8 cellular contexts compared by ENCODE assay signal in genomic region chr12:51238037-51238509, GRCh38. TPM values are rescaled to one million over a fixed set of nuclear protein-coding genes. Genes with fewer than 3 reads are reported as not detected.
DNase-seq lines count a peak whose midpoint lies in the region; ATAC-seq and TF ChIP-seq lines count a peak whose summit lies in the region.

No MANE protein-coding gene starts in this region.

- H3K36me3 ChIP-seq in kidney epithelial cell (ENCODE audit: control insufficient read depth, insufficient read depth, low read length) (no peaks in the 10 kb centered on the region), suprapubic skin (peaks cover 30% of the 10 kb centered on the region)

- peaks cover 37% of the 10 kb centered on the region for H3K4me1 Mint-ChIP-seq in T-helper 1 cell treated with Interleukin-12 subunit alpha and Interleukin-12 subunit beta and Interleukin-4 antibody, amounts not matched to agents 30 μg/mL and 1 μg/mL, for 36 hours (ENCODE audit: low read depth)
- H3K4me1 Mint-ChIP-seq in activated naive CD8-positive, alpha-beta T cell (ENCODE audit: low read depth), result peaks cover 40% of the 10 kb centered on the region

- peak overlapping the region; percentile 100 for H3K4me3 ChIP-seq in kidney epithelial cell (ENCODE audit: low read depth, low read length)
- peak overlapping the region; percentile 92 for H3K4me3 ChIP-seq in suprapubic skin

- no peaks in the 10 kb centered on the region for H3K9me3 ChIP-seq in suprapubic skin

- H3K4me3 Mint-ChIP-seq in T-helper 1 cell treated with Interleukin-12 subunit alpha and Interleukin-12 subunit beta and Interleukin-4 antibody, amounts not matched to agents 30 μg/mL and 1 μg/mL, for 36 hours, result peak overlapping the region; percentile 95
- H3K4me3 Mint-ChIP-seq in activated naive CD8-positive, alpha-beta T cell, result peak overlapping the region; percentile 97

- DNase-seq in T-helper 1 cell (no peak), kidney epithelial cell (ENCODE audit: low read depth) (no peak), suprapubic skin (ENCODE audit: low spot score in 2 of 2) (no peak), medulla oblongata (ENCODE audit: extremely low spot score) (no peak)
- no peak for DNase-seq in stimulated activated CD4-positive, alpha-beta T cell treated with anti-CD3 and anti-CD28 coated beads, Interleukin-4, amount 100 ng/mL, for 24 hours

- H3K9me3 Mint-ChIP-seq in T-helper 1 cell treated with Interleukin-12 subunit alpha and Interleukin-12 subunit beta and Interleukin-4 antibody, amounts not matched to agents 30 μg/mL and 1 μg/mL, for 36 hours, result no peaks in the 10 kb centered on the region
- H3K9me3 Mint-ChIP-seq in activated naive CD8-positive, alpha-beta T cell (ENCODE audit: low read depth), result no peaks in the 10 kb centered on the region

- no peak for TF ChIP-seq EP300 in suprapubic skin (IDR thresholded peaks at IDR 0.05)

- WGBS in suprapubic skin, result 8% methylated on average over 10 of the region's 10 CpGs

- TF ChIP-seq POLR2A in suprapubic skin (IDR thresholded peaks at IDR 0.05), result no peak

- H3K27ac Mint-ChIP-seq in T-helper 1 cell treated with Interleukin-12 subunit alpha and Interleukin-12 subunit beta and Interleukin-4 antibody, amounts not matched to agents 30 μg/mL and 1 μg/mL, for 36 hours, result peak overlapping the region; percentile 100
- H3K27ac Mint-ChIP-seq in activated naive CD8-positive, alpha-beta T cell, result peak overlapping the region; percentile 98

- H3K27me3 ChIP-seq in kidney epithelial cell (ENCODE audit: control insufficient read depth, insufficient read depth, low read length), result no peaks in the 10 kb centered on the region
- no peaks in the 10 kb centered on the region for H3K27me3 ChIP-seq in suprapubic skin

- peak overlapping the region; percentile 100 for H3K27ac ChIP-seq in suprapubic skin

- H3K4me1 ChIP-seq in suprapubic skin, result peaks cover 38% of the 10 kb centered on the region

- TF ChIP-seq CTCF in kidney epithelial cell (IDR thresholded peaks at IDR 0.05; ENCODE audit: insufficient read depth, low read length, poor library complexity, severe bottlenecking) (no peak), suprapubic skin (IDR thresholded peaks at IDR 0.05) (no peak)

- peaks cover 8% of the 10 kb centered on the region for H3K27me3 Mint-ChIP-seq in T-helper 1 cell treated with Interleukin-12 subunit alpha and Interleukin-12 subunit beta and Interleukin-4 antibody, amounts not matched to agents 30 μg/mL and 1 μg/mL, for 36 hours (ENCODE audit: low read depth)
- H3K27me3 Mint-ChIP-seq in activated naive CD8-positive, alpha-beta T cell, result no peaks in the 10 kb centered on the region

- peaks cover 34% of the 10 kb centered on the region for H3K36me3 Mint-ChIP-seq in T-helper 1 cell treated with Interleukin-12 subunit alpha and Interleukin-12 subunit beta and Interleukin-4 antibody, amounts not matched to agents 30 μg/mL and 1 μg/mL, for 36 hours (ENCODE audit: low read depth)
- peaks cover 5% of the 10 kb centered on the region for H3K36me3 Mint-ChIP-seq in activated naive CD8-positive, alpha-beta T cell

- peak; percentile 9 for ATAC-seq in HG03460 (IDR thresholded peaks at IDR 0.05; ENCODE audit: unreplicated experiment)

RNA-seq across cellular contexts. Expression of gene DAZAP2, which starts 0.6 kb away (rescaled TPM):
- 244 and 271 TPM in 2 replicates for total RNA-seq in kidney epithelial cell
- 100 to 1,000 TPM; 232 to 396 (median 260) TPM for total RNA-seq in suprapubic skin

RNA-seq across cellular contexts. Expression of gene POU6F1, which starts 20.2 kb away (rescaled TPM):
- 2.6 and 3.9 TPM in 2 replicates for total RNA-seq in kidney epithelial cell
- 10 to 100 TPM in 2 of 4 donors, 1 to 10 TPM in 2; 9.4 to 36.5 (median 13.6) TPM for total RNA-seq in suprapubic skin

RNA-seq across cellular contexts. Expression of gene SMAGP, which starts 32.1 kb away (rescaled TPM):
- total RNA-seq in kidney epithelial cell, result 15.7 and 24.5 TPM in 2 replicates
- total RNA-seq in suprapubic skin, result 10 to 100 TPM; 31.6 to 68.7 (median 46.8) TPM
